ENCODE assay signal across 7 cellular contexts in the genomic region with DNA sequence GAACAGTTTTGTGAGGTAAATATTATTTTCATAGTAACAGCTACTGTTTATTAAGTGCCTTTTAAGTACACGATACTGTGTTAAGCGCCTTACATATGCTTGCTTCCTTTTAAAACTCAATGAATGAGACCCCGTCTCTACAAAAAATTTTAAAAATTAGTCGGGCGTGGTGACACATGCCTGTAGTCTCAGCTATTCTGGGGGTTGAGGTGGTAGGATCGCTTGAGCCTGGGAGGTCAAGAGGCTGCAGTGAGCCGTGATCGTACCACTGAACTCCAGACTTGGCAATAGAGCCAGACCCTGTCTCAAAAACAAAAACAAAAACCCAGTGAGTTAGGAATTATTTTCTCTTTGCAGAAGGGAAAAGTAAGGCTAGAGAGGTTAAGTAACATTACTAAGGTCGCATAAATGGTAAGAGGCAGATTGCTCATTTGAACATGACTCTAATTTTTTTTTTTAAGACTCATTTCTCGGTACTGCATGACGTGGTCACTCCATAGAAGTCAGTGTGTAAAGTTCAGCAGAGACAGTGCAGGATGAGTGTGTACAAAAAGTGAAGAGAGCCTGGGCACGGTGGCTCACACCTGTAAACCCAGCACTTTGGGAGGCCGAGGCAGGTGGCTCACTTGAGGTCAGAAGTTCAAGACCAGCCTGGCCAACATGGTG. TPM values are rescaled to one million over a fixed set of nuclear protein-coding genes. Genes with fewer than 3 reads are reported as not detected.
DNase-seq lines count a peak whose midpoint lies in the region; FAIRE-seq and TF ChIP-seq lines count a peak whose summit lies in the region.

No MANE protein-coding gene starts in this region.

- TF ChIP-seq POLR2A in endothelial cell of umbilical vein (IDR thresholded peaks at IDR 0.05; ENCODE audit: low read depth, low read length) = no peak
- TF ChIP-seq POLR2A in Peyer's patch (IDR thresholded peaks at IDR 0.05) = no peak

- BruUV-seq in OCI-LY7 (replicated peaks; lab: Mats Ljungman, UMichigan) (no TSS peak), endothelial cell of umbilical vein (replicated peaks; lab: Mats Ljungman, UMichigan) (no TSS peak)

- H3K27me3 ChIP-seq in endothelial cell of umbilical vein (ENCODE audit: control insufficient read depth in 2 of 2, insufficient read depth in 2 of 2, low read length in 2 of 2) (peaks cover 5 to 16% of the 10 kb centered on the region in 2 experiments), Peyer's patch (no peaks in the 10 kb centered on the region)

- H3K9me3 ChIP-seq in OCI-LY7 (ENCODE audit: low read length) (no peaks in the 10 kb centered on the region), endothelial cell of umbilical vein (replicated peaks; ENCODE audit: control insufficient read depth, insufficient read depth, low read length) (no peaks in the 10 kb centered on the region), Peyer's patch (no peaks in the 10 kb centered on the region)

- FAIRE-seq in endothelial cell of umbilical vein (lab: Jason Lieb, UNC) = no peak

- dilution Hi-C loops in endothelial cell of umbilical vein (cut with MboI; ENCODE audit: extremely low pct_ligation_motif_present, low sequenced_read_pairs) = no loop called here

- no peaks in the 10 kb centered on the region for H3K36me3 Mint-ChIP-seq in progenitor cell of endocrine pancreas (ENCODE audit: insufficient read depth)

- H2AFZ ChIP-seq in OCI-LY7 (ENCODE audit: low read length) (peak overlapping the region; percentile 95), endothelial cell of umbilical vein (ENCODE audit: low read depth, low read length) (peak overlapping the region; percentile 65)

- TF ChIP-seq CTCF in GM12865 (IDR thresholded peaks at IDR 0.05; ENCODE audit: insufficient read depth, low read depth, low read length, missing control alignments) (no peak), OCI-LY7 (conservative IDR thresholded peaks at IDR 0.05; ENCODE audit: low read length) (no peak), endothelial cell of umbilical vein (IDR thresholded peaks at IDR 0.05; ENCODE audit: extremely low read depth in 1 of 2, insufficient read depth in 1 of 2, low read depth in 1 of 2, low read length in 2 of 2) (no peak), progenitor cell of endocrine pancreas (IDR thresholded peaks at IDR 0.05; ENCODE audit: unreplicated experiment) (no peak), Peyer's patch (IDR thresholded peaks at IDR 0.05) (no peak)

- H3K4me3 ChIP-seq in GM12865 (ENCODE audit: low read depth, low read length) = peak overlapping the region; percentile 99
- peak overlapping the region; percentile 70 for H3K4me3 ChIP-seq in OCI-LY7 (ENCODE audit: low read depth, low read length, poor library complexity, severe bottlenecking)
- H3K4me3 ChIP-seq in endothelial cell of umbilical vein (replicated peaks in 1 of 3; ENCODE audit: insufficient read depth in 1 of 3, low read depth in 1 of 3, low read length in 3 of 3) = peak overlapping the region in 1 of 3 experiments; percentile 65
- no peak overlapping the region for H3K4me3 ChIP-seq in Peyer's patch

- no peak overlapping the region for H3K27ac ChIP-seq in OCI-LY7 (ENCODE audit: low read depth, low read length, poor library complexity, severe bottlenecking)
- H3K27ac ChIP-seq in endothelial cell of umbilical vein (ENCODE audit: insufficient read depth, low read depth, low read length) = no peak overlapping the region
- no peak overlapping the region for H3K27ac ChIP-seq in Peyer's patch

- H3K4me2 ChIP-seq in OCI-LY7 (ENCODE audit: low read length) (peak overlapping the region; percentile 92), endothelial cell of umbilical vein (ENCODE audit: insufficient read depth, low read length) (peak overlapping the region; percentile 84)

- no peaks in the 10 kb centered on the region for H3K36me3 ChIP-seq in OCI-LY7 (ENCODE audit: insufficient read depth, low read length)
- H3K36me3 ChIP-seq in endothelial cell of umbilical vein (ENCODE audit: control insufficient read depth in 2 of 2, extremely low read depth in 1 of 2, insufficient read depth in 2 of 2, low read length in 2 of 2) = no peaks in the 10 kb centered on the region
- H3K36me3 ChIP-seq in Peyer's patch = no peaks in the 10 kb centered on the region

- no peaks in the 10 kb centered on the region for H3K79me2 ChIP-seq in OCI-LY7 (ENCODE audit: insufficient read depth, low read depth, low read length)
- no peaks in the 10 kb centered on the region for H3K79me2 ChIP-seq in endothelial cell of umbilical vein (ENCODE audit: control insufficient read depth, insufficient read depth, low read length)

- no peaks in the 10 kb centered on the region for H3K9me3 Mint-ChIP-seq in progenitor cell of endocrine pancreas (ENCODE audit: low read depth)

- peak overlapping the region; percentile 91 for H3K4me3 Mint-ChIP-seq in progenitor cell of endocrine pancreas (ENCODE audit: low read depth)

- POLR2A ChIA-PET in OCI-LY7 (lab: Charles Lee) (interaction anchor here (0.6 to 1.4 kb wide), 4 partner anchors 9 to 41 kb away, joined by 3 to 5 read pairs (median 3); no protein-coding TSS in a partner anchor), endothelial cell of umbilical vein (lab: Charles Lee) (interaction anchor here (0.7 kb wide), 1 partner anchor 59 kb away, joined by 3 read pairs; no protein-coding TSS in a partner anchor)

- intact Hi-C loops in OCI-LY7 (cut with micrococcal nuclease; ENCODE audit: unreplicated experiment) = loop anchor here (10.0 kb wide), 1 partner anchor 104 kb away; a partner anchor contains a TSS
- intact Hi-C loops in endothelial cell of umbilical vein (cut with micrococcal nuclease) = no loop called here

- DNase-seq in GM12865 (ENCODE audit: low read depth) (no peak), OCI-LY7 (ENCODE audit: low spot score) (peak; percentile 4), endothelial cell of umbilical vein (ENCODE audit: low read depth, low spot score) (no peak), progenitor cell of endocrine pancreas (ENCODE audit: low spot score, unreplicated experiment) (no peak), HCEC 1CT (no peak), HK-2 (ENCODE audit: unreplicated experiment) (no peak), Peyer's patch (no peak)

- H3K27ac Mint-ChIP-seq in progenitor cell of endocrine pancreas = peak overlapping the region; percentile 98

- H3K9ac ChIP-seq in endothelial cell of umbilical vein (replicated peaks; ENCODE audit: extremely low read depth, insufficient read depth, low read length) = peak overlapping the region; percentile 52

- no peaks in the 10 kb centered on the region for H3K9me2 ChIP-seq in OCI-LY7 (ENCODE audit: insufficient read depth, low read length)

- CTCF ChIA-PET in OCI-LY7 (lab: Charles Lee; ENCODE audit: unreplicated experiment) (no interaction called here), endothelial cell of umbilical vein (lab: Charles Lee) (no interaction called here)

- peaks cover 6% of the 10 kb centered on the region for H3K4me1 Mint-ChIP-seq in progenitor cell of endocrine pancreas (ENCODE audit: low read depth)

- H3K27me3 Mint-ChIP-seq in progenitor cell of endocrine pancreas = peaks cover 28% of the 10 kb centered on the region

- H4K20me1 ChIP-seq in OCI-LY7 (ENCODE audit: insufficient read depth, low read length) (no peaks in the 10 kb centered on the region), endothelial cell of umbilical vein (replicated peaks; ENCODE audit: control insufficient read depth, extremely low read depth, insufficient read depth, low read length) (no peaks in the 10 kb centered on the region)

- H3K9me1 ChIP-seq in endothelial cell of umbilical vein (replicated peaks; ENCODE audit: control insufficient read depth, extremely low read depth, insufficient read depth, low read length) = no peaks in the 10 kb centered on the region

- H3K4me1 ChIP-seq in OCI-LY7 (ENCODE audit: insufficient read depth, low read length, poor library complexity, severe bottlenecking) = peaks cover 18% of the 10 kb centered on the region
- H3K4me1 ChIP-seq in endothelial cell of umbilical vein (ENCODE audit: control insufficient read depth, extremely low read depth, insufficient read depth, low read length) = peaks cover 9% of the 10 kb centered on the region
- peaks cover 0 to 7% (median 3%) of the 10 kb centered on the region in 4 donors for H3K4me1 ChIP-seq in Peyer's patch

TF ChIP-seq in endothelial cell of umbilical vein, 7 proteins besides CTCF, POLR2A, EP300 and RAD21:
- TF ChIP-seq, protein P1, sequence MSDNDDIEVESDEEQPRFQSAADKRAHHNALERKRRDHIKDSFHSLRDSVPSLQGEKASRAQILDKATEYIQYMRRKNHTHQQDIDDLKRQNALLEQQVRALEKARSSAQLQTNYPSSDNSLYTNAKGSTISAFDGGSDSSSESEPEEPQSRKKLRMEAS (IDR thresholded peaks at IDR 0.05; ENCODE audit: insufficient read depth, insufficient read length) = no peak
- TF ChIP-seq POLR2AphosphoS5 (IDR thresholded peaks at IDR 0.05; ENCODE audit: insufficient read depth, low read depth, low read length) (no peak), EZH2 (IDR thresholded peaks at IDR 0.05; ENCODE audit: borderline replicate concordance, low read depth, low read length, severe bottlenecking) (no peak), MYC (IDR thresholded peaks at IDR 0.05; ENCODE audit: low read depth, low read length) (no peak), GATA2 (IDR thresholded peaks at IDR 0.05; ENCODE audit: insufficient read depth, insufficient read length, low read depth, low read length) (no peak), JUN (IDR thresholded peaks at IDR 0.05; ENCODE audit: borderline replicate concordance, insufficient read depth, insufficient read length, low read depth) (no peak), FOS (IDR thresholded peaks at IDR 0.05; ENCODE audit: borderline replicate concordance, insufficient read depth, low read length) (no peak)

RNA-seq across cellular contexts. Expression of a gene that starts 1.1 kb away (rescaled TPM):
- 4.5 and 11.0 TPM in 2 replicates for total RNA-seq in OCI-LY7 (2014; rRNA removed; shearing (Covaris generic))
- 8.7 and 11.8 TPM in 2 replicates for total RNA-seq in OCI-LY7 (2022)
- total RNA-seq in endothelial cell of umbilical vein = 8.1 TPM in 2 replicates
- 3.7 and 4.2 TPM in 2 replicates for polyA plus RNA-seq in endothelial cell of umbilical vein
- polyA plus RNA-seq in endothelial cell of umbilical vein (2011; cell fraction: cytosol; rRNA removed) = 3.2 and 3.9 TPM in 2 replicates
- 17.5 and 22.3 TPM in 2 replicates for polyA plus RNA-seq in endothelial cell of umbilical vein (2011; cell fraction: nucleus; rRNA removed)
- 5.2 and 5.4 TPM in 2 replicates for polyA plus RNA-seq in endothelial cell of umbilical vein (2012)
- 6.7 and 6.9 TPM in 2 replicates for polyA minus RNA-seq in endothelial cell of umbilical vein
- 1.4 TPM for polyA minus RNA-seq in endothelial cell of umbilical vein (2011; cell fraction: cytosol; rRNA and poly(A)+ RNA removed)
- polyA minus RNA-seq in endothelial cell of umbilical vein (2011; cell fraction: nucleus; rRNA and poly(A)+ RNA removed) = 11.1 and 15.7 TPM in 2 replicates
- total RNA-seq in progenitor cell of endocrine pancreas = 8.3 and 9.8 TPM in 2 replicates
- total RNA-seq in Peyer's patch = 10 to 100 TPM in 1 of 4 donors, 1 to 10 TPM in 3; 3.3 to 33.0 (median 6.5) TPM

Comparison
In these comparisons a context has a peak if more than half of its experiments do, and no peak if none do; other contexts are left out.
1. H3K4me3 ChIP-seq: peak in GM12865 (single experiment) and OCI-LY7 (single experiment); none in Peyer's patch (0 of 4).